9 cellular contexts compared by ENCODE assay signal in the genomic region with DNA sequence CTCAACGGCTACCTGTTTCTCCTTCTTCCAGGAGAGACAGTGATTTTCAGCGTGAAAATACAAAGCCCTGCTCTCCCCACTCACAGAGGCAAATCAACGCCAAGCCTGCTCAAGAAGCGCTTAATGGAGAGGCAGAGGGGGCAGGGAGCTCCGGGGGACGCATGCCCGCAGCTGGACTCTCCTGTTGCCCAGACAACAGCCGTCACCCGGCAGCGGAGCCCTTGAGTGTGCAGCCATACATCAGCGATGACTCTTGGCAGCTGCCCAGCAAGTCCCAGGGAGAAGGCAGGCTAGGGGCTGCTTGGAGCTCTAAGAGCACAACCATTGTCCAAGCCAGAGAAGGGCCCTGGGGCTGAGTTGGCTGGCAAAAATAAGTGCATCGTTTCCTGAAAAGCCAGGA.
DNase-seq lines count a peak whose midpoint lies in the region; ATAC-seq lines count a peak whose summit lies in the region.
"Had no signal": no experiment of that assay in that cellular context is flagged by ENCODE, and none has a peak within 500 bp of the region (broad histone marks: within the 10 kb centered on the region; RNA-seq: fewer than 3 reads in every experiment).

No MANE protein-coding gene starts in this region.

- H3K27me3 ChIP-seq in HAP-1 (ENCODE audit: low read depth) (peaks cover 41% of the 10 kb centered on the region), trophoblast cell (ENCODE audit: insufficient read depth, low read length) (peaks cover 2% of the 10 kb centered on the region)

- H3K4me2 ChIP-seq in trophoblast cell (ENCODE audit: low read length): no peak overlapping the region

- no peaks in the 10 kb centered on the region for H3K4me1 ChIP-seq in HAP-1
- H3K4me1 ChIP-seq in trophoblast cell (ENCODE audit: control insufficient read depth in 1 of 2, insufficient read depth in 2 of 2, low read length in 2 of 2): no peaks in the 10 kb centered on the region

- H3K27me3 Mint-ChIP-seq in activated T-cell treated with anti-CD3 and anti-CD28 coated beads, Interleukin-2, amount 50 U/mL, for 72 hours (ENCODE audit: low read depth): no peaks in the 10 kb centered on the region
- peaks cover 1% of the 10 kb centered on the region for H3K27me3 Mint-ChIP-seq in activated T-helper 2 cell treated with anti-CD3 and anti-CD28 coated beads, Interferon-gamma antibody, Interleukin-2, Interleukin-4, amounts not matched to agents 10 μg/mL and 5 μg/mL and 100 μg/mL, durations not matched to agents 14 hours and 24 hours and 36 hours (ENCODE audit: low read depth)

- no peak overlapping the region for H4K12ac ChIP-seq in trophoblast cell (ENCODE audit: low read depth, low read length)

- intact Hi-C loops in activated T-helper 2 cell treated with anti-CD3 and anti-CD28 coated beads, Interferon-gamma antibody, Interleukin-2, Interleukin-4, amounts not matched to agents 10 μg/mL and 5 μg/mL and 100 μg/mL, durations not matched to agents 14 hours and 24 hours and 36 hours (cut with micrococcal nuclease): no loop called here

- H3K9me3 ChIP-seq in HAP-1: no peaks in the 10 kb centered on the region
- no peaks in the 10 kb centered on the region for H3K9me3 ChIP-seq in trophoblast cell (ENCODE audit: insufficient read depth, low read depth, low read length)

- no peaks in the 10 kb centered on the region for H3K9me3 Mint-ChIP-seq in activated T-cell treated with anti-CD3 and anti-CD28 coated beads, Interleukin-2, amount 50 U/mL, for 72 hours
- no peaks in the 10 kb centered on the region for H3K9me3 Mint-ChIP-seq in activated T-helper 2 cell treated with anti-CD3 and anti-CD28 coated beads, Interferon-gamma antibody, Interleukin-2, Interleukin-4, amounts not matched to agents 10 μg/mL and 5 μg/mL and 100 μg/mL, durations not matched to agents 14 hours and 24 hours and 36 hours
- H3K9me3 Mint-ChIP-seq: T-helper 2 cell treated with Interferon-gamma antibody and Interleukin-4, amounts not matched to agents 5 μg/mL and 100 μg/mL, for 36 hours had no signal

- no peak overlapping the region for H4K8ac ChIP-seq in trophoblast cell (ENCODE audit: low read depth, low read length)

- no CpG with 5 or more reads among the region's 12 CpGs for WGBS in trophoblast cell (ENCODE audit: extremely low coverage, insufficient coverage, insufficient read length)

- no peak overlapping the region for H3K27ac ChIP-seq in trophoblast cell (ENCODE audit: low read depth, low read length)

- no peaks in the 10 kb centered on the region for H3K4me1 Mint-ChIP-seq in activated T-cell treated with anti-CD3 and anti-CD28 coated beads, Interleukin-2, amount 50 U/mL, for 72 hours (ENCODE audit: low read depth)
- no peaks in the 10 kb centered on the region for H3K4me1 Mint-ChIP-seq in activated T-helper 2 cell treated with anti-CD3 and anti-CD28 coated beads, Interferon-gamma antibody, Interleukin-2, Interleukin-4, amounts not matched to agents 10 μg/mL and 5 μg/mL and 100 μg/mL, durations not matched to agents 14 hours and 24 hours and 36 hours (ENCODE audit: low read depth)

- no peak overlapping the region for H2AFZ ChIP-seq in trophoblast cell (ENCODE audit: insufficient read depth, low read length, poor library complexity)

- no peaks in the 10 kb centered on the region for H3K79me2 ChIP-seq in trophoblast cell (ENCODE audit: control insufficient read depth, insufficient read depth, low read length, poor library complexity)

- no peak overlapping the region for H3K4me3 ChIP-seq in HAP-1
- no peak overlapping the region for H3K4me3 ChIP-seq in trophoblast cell (ENCODE audit: low read depth, low read length)

- no peak overlapping the region for H3K4me3 Mint-ChIP-seq in activated T-cell treated with anti-CD3 and anti-CD28 coated beads, Interleukin-2, amount 50 U/mL, for 72 hours
- H3K4me3 Mint-ChIP-seq in activated T-helper 2 cell treated with anti-CD3 and anti-CD28 coated beads, Interferon-gamma antibody, Interleukin-2, Interleukin-4, amounts not matched to agents 10 μg/mL and 5 μg/mL and 100 μg/mL, durations not matched to agents 14 hours and 24 hours and 36 hours (ENCODE audit: low read depth): no peak overlapping the region
- H3K4me3 Mint-ChIP-seq: T-helper 2 cell treated with Interferon-gamma antibody and Interleukin-4, amounts not matched to agents 5 μg/mL and 100 μg/mL, for 36 hours had no signal

- H2BK5ac ChIP-seq in trophoblast cell (ENCODE audit: low read depth, low read length, poor library complexity): no peak overlapping the region

- no peaks in the 10 kb centered on the region for H3K36me3 ChIP-seq in HAP-1 (replicated peaks)
- H3K36me3 ChIP-seq in trophoblast cell (ENCODE audit: control insufficient read depth in 1 of 2, insufficient read depth in 2 of 2, low read length in 2 of 2): no peaks in the 10 kb centered on the region

- no peak overlapping the region for H3K27ac Mint-ChIP-seq in activated T-cell treated with anti-CD3 and anti-CD28 coated beads, Interleukin-2, amount 50 U/mL, for 72 hours
- H3K27ac Mint-ChIP-seq in activated T-helper 2 cell treated with anti-CD3 and anti-CD28 coated beads, Interferon-gamma antibody, Interleukin-2, Interleukin-4, amounts not matched to agents 10 μg/mL and 5 μg/mL and 100 μg/mL, durations not matched to agents 14 hours and 24 hours and 36 hours: no peak overlapping the region
- H3K27ac Mint-ChIP-seq: T-helper 2 cell treated with Interferon-gamma antibody and Interleukin-4, amounts not matched to agents 5 μg/mL and 100 μg/mL, for 36 hours had no signal

- no peak overlapping the region for H2BK12ac ChIP-seq in trophoblast cell (ENCODE audit: low read length)

- no peaks in the 10 kb centered on the region for H3K79me1 ChIP-seq in trophoblast cell (ENCODE audit: low read length)

- H3K36me3 Mint-ChIP-seq in activated T-cell treated with anti-CD3 and anti-CD28 coated beads, Interleukin-2, amount 50 U/mL, for 72 hours (ENCODE audit: insufficient read depth in 2 of 2): no peaks in the 10 kb centered on the region
- H3K36me3 Mint-ChIP-seq in activated T-helper 2 cell treated with anti-CD3 and anti-CD28 coated beads, Interferon-gamma antibody, Interleukin-2, Interleukin-4, amounts not matched to agents 10 μg/mL and 5 μg/mL and 100 μg/mL, durations not matched to agents 14 hours and 24 hours and 36 hours (ENCODE audit: low read depth): no peaks in the 10 kb centered on the region

- H3K9ac ChIP-seq in trophoblast cell (ENCODE audit: low read length): no peak overlapping the region

- no peak overlapping the region for H2BK120ac ChIP-seq in trophoblast cell (ENCODE audit: insufficient read depth, low read length, poor library complexity)

- no peak for ATAC-seq in GM21381 (IDR thresholded peaks at IDR 0.05; ENCODE audit: unreplicated experiment)
- no peak for ATAC-seq in activated T-cell treated with anti-CD3 and anti-CD28 coated beads, Interleukin-2, amount 50 U/mL, for 72 hours (replicated peaks in 1 of 2)

- H3K14ac ChIP-seq in trophoblast cell (ENCODE audit: low read length): no peak overlapping the region

- H3K23ac ChIP-seq in trophoblast cell (ENCODE audit: low read length): no peak overlapping the region

- H3K18ac ChIP-seq in trophoblast cell (ENCODE audit: low read length): no peak overlapping the region

- H4K91ac ChIP-seq in trophoblast cell (ENCODE audit: low read depth, low read length): no peak overlapping the region

- in situ Hi-C loops in HAP-1 (cut with MboI; ENCODE audit: low sequenced_read_pairs): no loop called here

- no peak overlapping the region for H2AK5ac ChIP-seq in trophoblast cell (ENCODE audit: low read length)

- peak; percentile 31 to 84 for DNase-seq in HAP-1 (ENCODE audit: low spot score in 2 of 2)
- DNase-seq in NCI-H510A treated with DMSO at 0.1 percent for 48 hours (lab: John Stamatoyannopoulos, UW): peak; percentile 90
- DNase-seq in epidermal melanocyte (ENCODE audit: insufficient read length, low spot score): peak; percentile 71
- peak; percentile 22 to 34 for DNase-seq in trophoblast cell
- no peak for DNase-seq in activated T-cell treated with anti-CD3 and anti-CD28 coated beads, Interleukin-2, amount 50 U/mL, for 72 hours
- DNase-seq in activated CD4-positive, alpha-beta T cell treated with anti-CD3 and anti-CD28 coated beads for 4 hours: no peak
- no peak for DNase-seq in activated T-helper 2 cell treated with anti-CD3 and anti-CD28 coated beads, Interferon-gamma antibody, Interleukin-2, Interleukin-4, amounts not matched to agents 10 μg/mL and 5 μg/mL and 100 μg/mL, durations not matched to agents 14 hours and 24 hours and 36 hours (ENCODE audit: low spot score)

- no peak overlapping the region for H3K4ac ChIP-seq in trophoblast cell (ENCODE audit: low read depth, low read length)

Comparison
In these comparisons a context has a peak if more than half of its experiments do, and no peak if none do; other contexts are left out.
1. DNase-seq: peak in HAP-1 (2 of 2), NCI-H510A treated with DMSO at 0.1 percent for 48 hours (single experiment), epidermal melanocyte (single experiment) and trophoblast cell (2 of 2); none in activated T-cell treated with anti-CD3 and anti-CD28 coated beads, Interleukin-2, amount 50 U/mL, for 72 hours (0 of 2), activated CD4-positive, alpha-beta T cell treated with anti-CD3 and anti-CD28 coated beads for 4 hours (0 of 2) and activated T-helper 2 cell treated with anti-CD3 and anti-CD28 coated beads, Interferon-gamma antibody, Interleukin-2, Interleukin-4, amounts not matched to agents 10 μg/mL and 5 μg/mL and 100 μg/mL, durations not matched to agents 14 hours and 24 hours and 36 hours (single experiment).